Comparison of ENCODE assay signal across 1 cellular context in the genomic region with DNA sequence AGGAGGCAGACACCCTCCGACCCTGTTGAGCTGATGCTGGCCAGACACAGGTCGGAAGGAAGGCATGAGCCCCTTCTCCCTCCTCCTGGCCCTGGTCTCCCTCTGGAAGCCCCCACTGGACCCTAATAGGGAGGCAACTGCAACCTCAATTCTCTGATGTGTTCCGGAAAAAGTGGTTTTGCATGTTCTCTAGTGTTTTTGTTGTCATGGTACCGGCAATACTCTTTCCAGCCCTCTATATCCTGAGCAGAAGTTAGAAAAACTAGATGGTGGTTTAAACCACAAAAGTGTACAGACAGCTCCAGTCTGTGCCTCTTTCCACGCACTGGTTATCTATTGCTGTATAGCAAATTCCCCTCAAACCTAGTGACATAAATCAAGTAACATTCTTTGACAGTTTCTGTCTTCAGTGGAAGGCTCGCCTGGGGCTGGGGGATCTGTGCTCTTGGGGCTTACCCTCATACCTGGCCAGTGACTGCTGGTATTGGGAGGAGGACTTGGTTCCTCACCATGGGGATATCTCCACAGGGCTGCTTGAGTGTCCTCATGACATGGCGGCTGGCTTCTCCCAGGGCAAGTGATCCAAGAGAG.
TF ChIP-seq lines count a peak whose summit lies in the region.

No MANE protein-coding gene starts in this region.

TF ChIP-seq in GM12878, 131 proteins besides CTCF, POLR2A, EP300 and RAD21:
- TF ChIP-seq PKNOX1 (IDR thresholded peaks at IDR 0.05) = peak; percentile 46
- TF ChIP-seq RUNX3 (IDR thresholded peaks at IDR 0.05; ENCODE audit: low read length) = peak; percentile 68
- TF ChIP-seq IKZF1 (conservative IDR thresholded peaks at IDR 0.05) = peak; percentile 15; the same call in 1 of the 2 replicates
- TF ChIP-seq IKZF2 (IDR thresholded peaks at IDR 0.05) = peak in 1 of 2 experiments; percentile 26; a peak in 1 of 4 replicates
- no peak for TF ChIP-seq MYB (IDR thresholded peaks at IDR 0.05; ENCODE audit: borderline replicate concordance, low read depth, low read length)
